ENCODE assay signal across 12 cellular contexts in genomic region chr2:150624001-150624401, GRCh38.
A peak's percentile ranks its signal among the peaks of the same experiment; 100 is the strongest.
DNase-seq lines count a peak whose midpoint lies in the region; ATAC-seq, FAIRE-seq and TF ChIP-seq lines count a peak whose summit lies in the region.
"Had no signal": no experiment of that assay in that cellular context is flagged by ENCODE, and none has a peak within 500 bp of the region (broad histone marks: within the 10 kb centered on the region; RNA-seq: fewer than 3 reads in every experiment).

No MANE protein-coding gene starts in this region.

- H3K4me1 Mint-ChIP-seq in astrocyte (ENCODE audit: low read depth, unreplicated experiment) (peaks cover 58% of the 10 kb centered on the region), osteocyte (ENCODE audit: unreplicated experiment) (peaks cover 76% of the 10 kb centered on the region)

- no peaks in the 10 kb centered on the region for H3K36me3 ChIP-seq in astrocyte (ENCODE audit: insufficient read depth, low read length)
- H3K36me3 ChIP-seq in effector memory CD4-positive, alpha-beta T cell (ENCODE audit: control insufficient read depth, insufficient read depth, low read length) = no peaks in the 10 kb centered on the region
- H3K36me3 ChIP-seq: HAP-1 had no signal

- peak overlapping the region; percentile 32 for H3K27ac ChIP-seq in astrocyte (ENCODE audit: low read depth, low read length)
- H3K27ac ChIP-seq in effector memory CD4-positive, alpha-beta T cell (ENCODE audit: insufficient read depth, low read length, poor library complexity, severe bottlenecking) = no peak overlapping the region
- H3K27ac ChIP-seq: KMS-11 had no signal

- H3K4me1 ChIP-seq in astrocyte (ENCODE audit: insufficient read depth, low read length) = peaks cover 38% of the 10 kb centered on the region
- no peaks in the 10 kb centered on the region for H3K4me1 ChIP-seq in effector memory CD4-positive, alpha-beta T cell (ENCODE audit: control insufficient read depth, insufficient read depth, low read length, poor library complexity, severe bottlenecking)
- H3K4me1 ChIP-seq: HAP-1 had no signal

- no peak overlapping the region for H3K4me3 ChIP-seq in astrocyte (ENCODE audit: insufficient read depth, low read depth, low read length)
- H3K4me3 ChIP-seq in effector memory CD4-positive, alpha-beta T cell (ENCODE audit: insufficient read depth, low read depth, low read length, poor library complexity, severe bottlenecking) = no peak overlapping the region
- H3K4me3 ChIP-seq: HAP-1 had no signal

- H3K27me3 Mint-ChIP-seq in astrocyte (ENCODE audit: low read depth, unreplicated experiment) = no peaks in the 10 kb centered on the region
- no peaks in the 10 kb centered on the region for H3K27me3 Mint-ChIP-seq in osteocyte (ENCODE audit: unreplicated experiment)
- H3K27me3 Mint-ChIP-seq: activated naive CD8-positive, alpha-beta T cell had no signal

- H3K9ac ChIP-seq in astrocyte (ENCODE audit: low read length) = peak overlapping the region; percentile 16
- H3K9ac ChIP-seq: KMS-11 had no signal

- H3K36me3 Mint-ChIP-seq in astrocyte (ENCODE audit: low read depth, unreplicated experiment) = no peaks in the 10 kb centered on the region
- peaks cover 1% of the 10 kb centered on the region for H3K36me3 Mint-ChIP-seq in osteocyte (ENCODE audit: unreplicated experiment)
- H3K36me3 Mint-ChIP-seq: activated naive CD8-positive, alpha-beta T cell had no signal

- peak overlapping the region; percentile 64 for H2AFZ ChIP-seq in astrocyte (ENCODE audit: low read depth, low read length)

- H3K9me3 Mint-ChIP-seq in astrocyte (ENCODE audit: unreplicated experiment) (peaks cover 3% of the 10 kb centered on the region), osteocyte (ENCODE audit: unreplicated experiment) (peaks cover 12% of the 10 kb centered on the region)

- peak overlapping the region; percentile 33 for H3K4me2 ChIP-seq in astrocyte (ENCODE audit: low read length)
- H3K4me2 ChIP-seq: KMS-11 had no signal

- no peaks in the 10 kb centered on the region for H3K79me2 ChIP-seq in astrocyte (ENCODE audit: insufficient read depth, low read length)

- no peaks in the 10 kb centered on the region for H4K20me1 ChIP-seq in astrocyte (ENCODE audit: insufficient read depth, low read length)

- FAIRE-seq in astrocyte (lab: Jason Lieb, UNC) = no peak

- no peaks in the 10 kb centered on the region for H3K27me3 ChIP-seq in astrocyte (ENCODE audit: insufficient read depth, low read length)
- no peaks in the 10 kb centered on the region for H3K27me3 ChIP-seq in effector memory CD4-positive, alpha-beta T cell (replicated peaks; ENCODE audit: control insufficient read depth, insufficient read depth, low read length, poor library complexity, severe bottlenecking)

- TF ChIP-seq CTCF in astrocyte (IDR thresholded peaks at IDR 0.05; ENCODE audit: insufficient read depth, low read depth, low read length) (no peak), osteocyte (IDR thresholded peaks at IDR 0.05) (no peak)

- H3K4me3 Mint-ChIP-seq in astrocyte (ENCODE audit: unreplicated experiment) (no peak overlapping the region), osteocyte (ENCODE audit: unreplicated experiment) (no peak overlapping the region)
- H3K4me3 Mint-ChIP-seq: activated naive CD8-positive, alpha-beta T cell had no signal

- H3K27ac Mint-ChIP-seq in astrocyte (ENCODE audit: unreplicated experiment) = peak overlapping the region; percentile 43
- H3K27ac Mint-ChIP-seq in osteocyte (ENCODE audit: unreplicated experiment) = peak overlapping the region; percentile 83
- H3K27ac Mint-ChIP-seq: activated naive CD8-positive, alpha-beta T cell had no signal

- ATAC-seq in GM18870 (IDR thresholded peaks at IDR 0.05; ENCODE audit: unreplicated experiment) (peak; percentile 89), HG03342 (IDR thresholded peaks at IDR 0.05; ENCODE audit: unreplicated experiment) (peak; percentile 82)
- ATAC-seq: Panc1 had no signal

- DNase-seq in astrocyte (ENCODE audit: low read depth) (peak; percentile 39), osteocyte (ENCODE audit: extremely low spot score, unreplicated experiment) (no peak), CD1c-positive myeloid dendritic cell (ENCODE audit: extremely low spot score) (no peak)
- no peak for DNase-seq in effector memory CD4-positive, alpha-beta T cell
- DNase-seq in activated CD8-positive, alpha-beta memory T cell treated with anti-CD3 and anti-CD28 coated beads, Interleukin-2, amount 50 U/mL, for 4 hours = no peak
- DNase-seq: activated CD4-positive, alpha-beta T cell treated with anti-CD3 and anti-CD28 coated beads for 1 hour had no signal

- no peaks in the 10 kb centered on the region for H3K9me3 ChIP-seq in astrocyte (ENCODE audit: insufficient read depth, low read depth, low read length)
- H3K9me3 ChIP-seq in effector memory CD4-positive, alpha-beta T cell (ENCODE audit: control insufficient read depth, low read length) = no peaks in the 10 kb centered on the region
- H3K9me3 ChIP-seq: HAP-1 had no signal
